In the genomic region with DNA sequence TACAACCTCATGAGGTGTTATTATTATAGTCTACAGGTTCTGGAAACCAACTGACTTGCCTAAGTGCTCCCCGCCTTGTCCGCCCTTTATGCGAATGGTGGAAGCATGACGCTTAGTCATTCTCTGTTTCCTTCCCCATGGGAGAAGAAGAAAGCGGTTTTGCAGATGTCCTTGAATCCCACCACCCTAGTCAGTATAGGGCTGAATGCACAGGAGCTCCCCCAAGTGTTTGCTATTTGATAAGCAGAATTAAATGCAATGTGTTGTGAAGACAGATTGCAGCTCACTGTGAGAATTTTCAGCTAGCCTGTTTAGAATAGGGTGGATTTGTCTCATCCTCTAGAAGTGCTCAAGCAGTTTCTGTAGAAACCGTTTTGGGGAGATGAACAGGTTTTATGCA, we compare ENCODE assay signal across 15 cellular contexts.
DNase-seq lines count a peak whose midpoint lies in the region; ATAC-seq and TF ChIP-seq lines count a peak whose summit lies in the region.
"Had no signal": no experiment of that assay in that cellular context is flagged by ENCODE, and none has a peak within 500 bp of the region (broad histone marks: within the 10 kb centered on the region; RNA-seq: fewer than 3 reads in every experiment).

No MANE protein-coding gene starts in this region.

- H3K9me3 Mint-ChIP-seq in neural crest cell = no peaks in the 10 kb centered on the region
- H3K9me3 Mint-ChIP-seq: nephron had no signal

- DNase-seq in NCI-H1436 (lab: John Stamatoyannopoulos, UW) (peak; percentile 8), NCI-H1436 treated with DMSO at 0.1 percent for 48 hours (lab: John Stamatoyannopoulos, UW) (no peak), NB4 (ENCODE audit: low read depth) (peak; percentile 84), astrocyte of the spinal cord (ENCODE audit: low read depth, low spot score) (no peak), neural crest cell (ENCODE audit: low read depth, low spot score) (no peak), epidermal melanocyte (ENCODE audit: insufficient read length, low spot score) (no peak)
- no peak for DNase-seq in activated CD4-positive, alpha-beta T cell treated with anti-CD3 and anti-CD28 coated beads for 1 hour
- DNase-seq: activated B cell treated with CpG ODN at 0.5 μM for 24 hours; central memory CD4-positive, alpha-beta T cell; kidney; NCI-H2107; SIG-M5; stimulated activated naive B cell treated with anti-CD40 and anti-IgM and Interleukin-4, amounts not matched to agents 10 μg/mL and 1 μg/mL and 100 μg/mL, for 72 hours had no signal

- no peak overlapping the region for H3K4me3 ChIP-seq in NB4 (ENCODE audit: low read depth, low read length)
- no peak overlapping the region for H3K4me3 ChIP-seq in astrocyte of the spinal cord (ENCODE audit: low read depth, low read length)

- no peak overlapping the region for H3K4me3 Mint-ChIP-seq in neural crest cell
- H3K4me3 Mint-ChIP-seq: activated B cell treated with CpG ODN at 0.5 μM for 24 hours; nephron; stimulated activated naive B cell treated with anti-CD40 and anti-IgM and Interleukin-4, amounts not matched to agents 10 μg/mL and 1 μg/mL and 100 μg/mL, for 72 hours had no signal

- H3K27me3 Mint-ChIP-seq in neural crest cell (ENCODE audit: low read depth) = no peaks in the 10 kb centered on the region
- H3K27me3 Mint-ChIP-seq: activated B cell treated with CpG ODN at 0.5 μM for 24 hours; stimulated activated naive B cell treated with anti-CD40 and anti-IgM and Interleukin-4, amounts not matched to agents 10 μg/mL and 1 μg/mL and 100 μg/mL, for 72 hours had no signal

- TF ChIP-seq POLR2A in NB4 (IDR thresholded peaks at IDR 0.05; ENCODE audit: extremely low read depth, insufficient read length) = no peak

- TF ChIP-seq CTCF in NB4 (IDR thresholded peaks at IDR 0.05; ENCODE audit: low read depth, low read length) = peak; percentile 49
- TF ChIP-seq CTCF in astrocyte of the spinal cord (IDR thresholded peaks at IDR 0.05; ENCODE audit: low read depth, low read length) = peak; percentile 18
- peak; percentile 33 for TF ChIP-seq CTCF in neural crest cell (conservative IDR thresholded peaks at IDR 0.05)

- no peak for ATAC-seq in HG02938 (IDR thresholded peaks at IDR 0.05; ENCODE audit: unreplicated experiment)
- ATAC-seq: stimulated activated naive B cell treated with anti-CD40 and anti-IgM and Interleukin-4, amounts not matched to agents 10 μg/mL and 1 μg/mL and 100 μg/mL, for 72 hours had no signal

- in situ Hi-C loops in astrocyte of the spinal cord (cut with HindIII; ENCODE audit: low sequenced_read_pairs) = no loop called here

- no peak overlapping the region for H3K27ac Mint-ChIP-seq in neural crest cell (ENCODE audit: unreplicated experiment)
- H3K27ac Mint-ChIP-seq: activated B cell treated with CpG ODN at 0.5 μM for 24 hours; nephron; stimulated activated naive B cell treated with anti-CD40 and anti-IgM and Interleukin-4, amounts not matched to agents 10 μg/mL and 1 μg/mL and 100 μg/mL, for 72 hours had no signal

- H3K4me1 Mint-ChIP-seq in neural crest cell = no peaks in the 10 kb centered on the region
- H3K4me1 Mint-ChIP-seq: activated B cell treated with CpG ODN at 0.5 μM for 24 hours; nephron; stimulated activated naive B cell treated with anti-CD40 and anti-IgM and Interleukin-4, amounts not matched to agents 10 μg/mL and 1 μg/mL and 100 μg/mL, for 72 hours had no signal

- H3K36me3 Mint-ChIP-seq in neural crest cell (ENCODE audit: low read depth) = no peaks in the 10 kb centered on the region
- H3K36me3 Mint-ChIP-seq: stimulated activated naive B cell treated with anti-CD40 and anti-IgM and Interleukin-4, amounts not matched to agents 10 μg/mL and 1 μg/mL and 100 μg/mL, for 72 hours had no signal

Comparison
In these comparisons a context has a peak if more than half of its experiments do, and no peak if none do; other contexts are left out.
1. DNase-seq: peak in NCI-H1436 (single experiment) and NB4 (single experiment); none in NCI-H1436 treated with DMSO at 0.1 percent for 48 hours (single experiment), astrocyte of the spinal cord (single experiment), neural crest cell (single experiment), activated CD4-positive, alpha-beta T cell treated with anti-CD3 and anti-CD28 coated beads for 1 hour (single experiment) and epidermal melanocyte (single experiment).
2. Peak in every context shown above with its lines, with median percentiles within 50 percentile points of each other: CTCF ChIP-seq.